ENCODE assay signal across 8 cellular contexts in the genomic region with DNA sequence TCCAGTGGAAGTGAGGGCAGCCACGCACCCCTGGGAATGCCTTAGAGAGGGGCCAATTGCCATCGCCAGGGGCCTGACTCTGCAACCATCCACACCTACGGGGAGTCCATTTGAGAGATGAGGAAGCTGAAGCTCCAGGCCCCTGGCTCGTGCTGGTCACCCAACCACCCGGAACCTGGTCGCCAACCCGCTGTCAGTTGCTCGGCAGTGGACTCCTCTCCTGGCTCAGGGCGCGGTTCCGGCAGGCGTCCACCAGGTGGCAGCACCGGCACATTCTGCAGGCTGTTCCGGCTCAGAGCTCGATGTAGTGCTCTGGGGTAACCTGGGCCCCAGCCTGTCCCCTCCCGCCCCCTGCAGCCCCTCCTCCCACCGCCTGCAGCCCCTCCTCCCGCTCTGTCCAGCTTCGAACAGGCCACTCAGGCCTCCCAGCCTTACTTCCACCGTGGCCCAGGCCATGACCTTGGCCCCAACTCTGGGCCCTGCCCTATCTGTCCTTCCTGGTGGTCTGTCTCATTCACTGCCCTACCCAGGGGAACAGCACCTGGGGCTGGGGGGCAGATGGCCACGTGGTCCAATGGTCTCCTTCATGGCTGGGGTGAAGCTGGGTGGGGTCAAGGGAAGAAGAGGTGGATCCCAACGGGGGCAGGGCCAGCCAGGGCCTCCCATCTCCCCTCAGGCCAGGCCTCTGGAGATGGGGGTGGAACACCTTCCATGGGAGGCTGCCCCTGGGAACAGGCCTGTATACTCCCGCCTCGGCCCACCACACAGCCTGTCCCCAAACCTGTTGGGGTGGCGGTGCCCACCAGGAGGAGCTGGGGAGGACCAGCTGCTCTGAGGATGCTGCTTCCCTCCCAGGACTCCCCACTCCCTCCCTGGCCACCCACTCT.
A peak's percentile ranks its signal among the peaks of the same experiment; 100 is the strongest.
DNase-seq lines count a peak whose midpoint lies in the region; ATAC-seq and TF ChIP-seq lines count a peak whose summit lies in the region.

No MANE protein-coding gene starts in this region.

- peak; percentile 75 for ATAC-seq in HG02981 (IDR thresholded peaks at IDR 0.05; ENCODE audit: unreplicated experiment)
- no peak for ATAC-seq in GM18907 (IDR thresholded peaks at IDR 0.05; ENCODE audit: unreplicated experiment)

- peak; percentile 92 for TF ChIP-seq CTCF in GM12865 (IDR thresholded peaks at IDR 0.05; ENCODE audit: insufficient read depth, low read depth, low read length, missing control alignments)

- no peak overlapping the region for H3K4me3 ChIP-seq in GM12865 (ENCODE audit: low read depth, low read length)

- DNase-seq in GM12865 (ENCODE audit: low read depth) (peak; percentile 87), NCI-H446 (lab: John Stamatoyannopoulos, UW) (peak; percentile 77 to 87), cerebellar cortex (ENCODE audit: low spot score) (peak; percentile 85), kidney glomerular epithelial cell (lab: John Stamatoyannopoulos, UW) (peak; percentile 51)
- DNase-seq in activated CD4-positive, CD25-positive, alpha-beta regulatory T cell treated with anti-CD3 and anti-CD28 coated beads, Interleukin-2, amount 50 U/mL, for 72 hours, result peak; percentile 97
- peak; percentile 96 for DNase-seq in stimulated activated CD4-positive, alpha-beta T cell treated with anti-CD3 and anti-CD28 coated beads, Interleukin-2, amount 100 ng/mL, for 24 hours
